In genomic region chr2:191840916-191841315, GRCh38 we compare ENCODE assay signal across 1 cellular context.
TF ChIP-seq lines count a peak whose summit lies in the region.

No MANE protein-coding gene starts in this region.

TF ChIP-seq in endothelial cell of umbilical vein, 7 proteins besides CTCF, POLR2A, EP300 and RAD21 (continued from another document):
- no peak for TF ChIP-seq JUN (IDR thresholded peaks at IDR 0.05; ENCODE audit: borderline replicate concordance, insufficient read depth, insufficient read length, low read depth)
- TF ChIP-seq FOS (IDR thresholded peaks at IDR 0.05; ENCODE audit: borderline replicate concordance, insufficient read depth, low read length) = no peak
- no peak for TF ChIP-seq MYC (IDR thresholded peaks at IDR 0.05; ENCODE audit: low read depth, low read length)
